2 cellular contexts compared by ENCODE assay signal in genomic region chr21:38902608-38903445, GRCh38.
A peak's percentile ranks its signal among the peaks of the same experiment; 100 is the strongest.
TF ChIP-seq lines count a peak whose summit lies in the region.

No MANE protein-coding gene starts in this region.

TF ChIP-seq in HEK293, 187 proteins besides CTCF, POLR2A, EP300 and RAD21:
- TF ChIP-seq ZNF26 (tag by site-specific recombination; IDR thresholded peaks at IDR 0.05) (peak; percentile 90), KLF9 (tag by site-specific recombination; IDR thresholded peaks at IDR 0.05; ENCODE audit: low read depth) (no peak)

TF ChIP-seq in K562, 482 proteins besides CTCF, POLR2A, EP300 and RAD21 (continued from another document):
- no peak for TF ChIP-seq PBX2 (CRISPR knock-in tag; IDR thresholded peaks at IDR 0.05; ENCODE audit: low read depth)
- TF ChIP-seq PBX2 (tag; conservative IDR thresholded peaks at IDR 0.05; ENCODE audit: low read depth) = 0 out of 2 replicates have a peak, but pooled peaks have one; percentile 35
- no peak for TF ChIP-seq KDM2B (CRISPR knock-in tag; IDR thresholded peaks at IDR 0.05)
- no peak for TF ChIP-seq NR2C2 (CRISPR knock-in tag; IDR thresholded peaks at IDR 0.05)
- peak; percentile 15; the same call in 1 of the 2 replicates for TF ChIP-seq NR2C2 (tag; IDR thresholded peaks at IDR 0.05)
- TF ChIP-seq HES1 (IDR thresholded peaks at IDR 0.05; ENCODE audit: low read depth) = 0 out of 2 replicates have a peak, but pooled peaks have one; percentile 40
- TF ChIP-seq MEIS2 (IDR thresholded peaks at IDR 0.05; ENCODE audit: partially characterized antibody) = peak; percentile 38
